Comparison of ENCODE assay signal across 8 cellular contexts in the genomic region with DNA sequence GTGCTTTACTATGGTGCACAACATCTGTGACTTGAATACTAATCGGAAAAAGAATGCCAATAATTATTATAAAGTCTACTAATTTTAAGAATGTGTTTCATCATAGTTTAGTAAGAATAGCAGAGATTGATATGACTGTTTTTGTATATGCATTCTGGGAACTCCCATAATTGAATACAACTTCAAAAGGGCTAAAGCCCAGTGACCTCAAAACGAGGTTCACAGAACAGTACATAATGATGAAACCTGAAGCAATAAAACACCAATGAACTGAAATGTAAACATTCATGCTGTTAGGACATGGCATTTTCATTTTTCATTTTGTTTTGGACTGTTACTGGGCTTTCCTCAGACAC. TPM values are rescaled to one million over a fixed set of nuclear protein-coding genes. Genes with fewer than 3 reads are reported as not detected.
DNase-seq lines count a peak whose midpoint lies in the region; ATAC-seq and TF ChIP-seq lines count a peak whose summit lies in the region.

No MANE protein-coding gene starts in this region.

- no peaks in the 10 kb centered on the region for H3K27me3 ChIP-seq in HL-60 (ENCODE audit: insufficient read depth, poor library complexity, severe bottlenecking)
- H3K27me3 ChIP-seq in left lung = peaks cover 0 to 17% of the 10 kb centered on the region in 2 donors
- no peaks in the 10 kb centered on the region for H3K27me3 ChIP-seq in upper lobe of right lung

- in situ Hi-C loops in astrocyte of the cerebellum (cut with HindIII; ENCODE audit: low sequenced_read_pairs) = no loop called here

- peak overlapping the region; percentile 60 for H3K27ac ChIP-seq in HL-60 (replicated peaks)
- H3K27ac ChIP-seq in left lung = peak overlapping the region; percentile 78 to 91
- H3K27ac ChIP-seq in upper lobe of right lung = peak overlapping the region; percentile 89
- H3K27ac ChIP-seq in caudate nucleus (ENCODE audit: low read depth, low read length) = no peak overlapping the region

- DNase-seq in NCI-H748 (lab: John Stamatoyannopoulos, UW; ENCODE audit: unreplicated experiment) = peak; percentile 61
- DNase-seq in NCI-H748 treated with DMSO at 0.1 percent for 48 hours (lab: John Stamatoyannopoulos, UW) = no peak
- DNase-seq in HL-60 (ENCODE audit: low read depth in 1 of 2, low spot score in 1 of 2) = no peak
- DNase-seq in astrocyte of the cerebellum (ENCODE audit: low read depth) = no peak
- no peak for DNase-seq in left lung
- no peak for DNase-seq in upper lobe of right lung
- no peak for DNase-seq in stimulated activated CD4-positive, alpha-beta T cell treated with anti-CD3 and anti-CD28 coated beads, Interleukin-4, amount 100 ng/mL, for 24 hours
- no peak for DNase-seq in caudate nucleus (lab: John Stamatoyannopoulos, UW)

- intact Hi-C loops in left lung (cut with DNase I) (no loop called here), upper lobe of right lung (cut with DNase I) (no loop called here)

- H3K36me3 ChIP-seq in left lung = no peaks in the 10 kb centered on the region
- H3K36me3 ChIP-seq in upper lobe of right lung = no peaks in the 10 kb centered on the region

- H3K4me1 ChIP-seq in left lung = peaks cover 4 to 37% of the 10 kb centered on the region in 2 donors
- H3K4me1 ChIP-seq in upper lobe of right lung = peaks cover 13% of the 10 kb centered on the region

- TF ChIP-seq CTCF in HL-60 (IDR thresholded peaks at IDR 0.05; ENCODE audit: insufficient read depth, low read length) (no peak), astrocyte of the cerebellum (IDR thresholded peaks at IDR 0.05; ENCODE audit: low read depth, low read length, missing control alignments) (no peak), left lung (IDR thresholded peaks at IDR 0.05) (no peak), upper lobe of right lung (IDR thresholded peaks at IDR 0.05) (no peak)

- H3K4me3 ChIP-seq in HL-60 (replicated peaks; ENCODE audit: insufficient read depth, low read length) (peak overlapping the region; percentile 66), astrocyte of the cerebellum (ENCODE audit: low read depth, low read length) (peak overlapping the region; percentile 73), left lung (peak overlapping the region; percentile 85 to 97), upper lobe of right lung (peak overlapping the region; percentile 93)

- ATAC-seq in left lung (peak; percentile 8), upper lobe of right lung (no peak)

- H3K9me3 ChIP-seq in left lung (no peaks in the 10 kb centered on the region), upper lobe of right lung (no peaks in the 10 kb centered on the region)

RNA-seq across cellular contexts. Expression of gene JMY, which starts 0.7 kb away (rescaled TPM):
- 10 to 100 TPM in 1 of 2 donors, 1 to 10 TPM in 1; 6.2 to 11.4 TPM for total RNA-seq in left lung
- total RNA-seq in upper lobe of right lung = 10.9 TPM
